ENCODE assay signal across 11 cellular contexts in the genomic region with DNA sequence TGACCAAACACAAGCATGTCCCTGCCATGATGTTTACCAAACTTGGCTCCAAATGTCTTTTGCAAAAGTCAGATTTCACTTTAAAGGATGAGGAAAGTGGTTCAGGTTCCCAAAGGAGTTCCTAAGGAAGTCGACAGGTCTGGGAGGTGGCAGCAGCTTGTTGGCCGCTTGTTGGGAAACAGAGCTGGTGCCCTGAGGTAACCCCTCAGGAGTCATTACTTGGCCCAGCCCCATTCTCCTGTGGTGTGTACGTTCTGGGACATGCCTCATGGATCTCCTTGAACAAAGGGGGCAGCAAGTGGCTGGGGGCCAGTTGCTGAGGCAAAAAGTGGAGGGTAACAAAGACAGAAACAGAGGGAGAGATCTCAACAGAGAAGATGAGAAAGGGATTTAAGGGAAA. TPM values are rescaled to one million over a fixed set of nuclear protein-coding genes. Genes with fewer than 3 reads are reported as not detected.
DNase-seq lines count a peak whose midpoint lies in the region; ATAC-seq and TF ChIP-seq lines count a peak whose summit lies in the region.
"Had no signal": no experiment of that assay in that cellular context is flagged by ENCODE, and none has a peak within 500 bp of the region (broad histone marks: within the 10 kb centered on the region; RNA-seq: fewer than 3 reads in every experiment).

No MANE protein-coding gene starts in this region.

- no peaks in the 10 kb centered on the region for H3K27me3 ChIP-seq in esophagus muscularis mucosa
- no peaks in the 10 kb centered on the region for H3K27me3 ChIP-seq in aorta (ENCODE audit: control insufficient read depth in 1 of 2, insufficient read depth in 2 of 2, low read length in 1 of 2)
- H3K27me3 ChIP-seq: BLaER1 had no signal

- no peak for TF ChIP-seq CTCF in esophagus muscularis mucosa (IDR thresholded peaks at IDR 0.05)

- peak overlapping the region; percentile 67 to 75 for H3K27ac Mint-ChIP-seq in natural killer cell treated with Interleukin-12 subunit alpha and Interleukin-12 subunit beta and Interleukin-15 and Interleukin-18, amount 100 ng/mL, for 72 hours

- no peak overlapping the region for H3K4me3 ChIP-seq in esophagus muscularis mucosa
- H3K4me3 ChIP-seq in aorta (ENCODE audit: low read length in 2 of 2): no peak overlapping the region
- H3K4me3 ChIP-seq: BLaER1 had no signal

- no peaks in the 10 kb centered on the region for H3K9me3 Mint-ChIP-seq in natural killer cell treated with Interleukin-12 subunit alpha and Interleukin-12 subunit beta and Interleukin-15 and Interleukin-18, amount 100 ng/mL, for 72 hours

- H3K9me3 ChIP-seq in esophagus muscularis mucosa: no peaks in the 10 kb centered on the region
- H3K9me3 ChIP-seq in aorta (ENCODE audit: control insufficient read depth, low read length): no peaks in the 10 kb centered on the region
- H3K9me3 ChIP-seq: BLaER1 had no signal

- WGBS in esophagus muscularis mucosa: 60% methylated on average over 3 of the region's 3 CpGs
- 6 to 11% methylated on average over 3 of the region's 3 CpGs for WGBS in aorta, 2 donors

- no peak for TF ChIP-seq EP300 in esophagus muscularis mucosa (IDR thresholded peaks at IDR 0.05)

- TF ChIP-seq POLR2A in esophagus muscularis mucosa (IDR thresholded peaks at IDR 0.05; ENCODE audit: low read depth) (no peak), erythroblast (IDR thresholded peaks at IDR 0.05; ENCODE audit: low read length) (no peak)

- H3K36me3 Mint-ChIP-seq in natural killer cell treated with Interleukin-12 subunit alpha and Interleukin-12 subunit beta and Interleukin-15 and Interleukin-18, amount 100 ng/mL, for 72 hours: peaks cover 9% of the 10 kb centered on the region

- peaks cover 24 to 35% of the 10 kb centered on the region in 2 donors for H3K4me1 Mint-ChIP-seq in natural killer cell treated with Interleukin-12 subunit alpha and Interleukin-12 subunit beta and Interleukin-15 and Interleukin-18, amount 100 ng/mL, for 72 hours (ENCODE audit: low read depth in 2 of 2)

- intact Hi-C loops in Right ventricle myocardium inferior (cut with DNase I) (loop anchor here (10.0 kb wide), 1 partner anchor 283 kb away; the partner anchor contains the start of genes CNOT9 and USP37), cardiac septum (cut with DNase I) (no loop called here), esophagus muscularis mucosa (cut with DNase I) (loop anchor here (10.0 kb wide), 1 partner anchor 283 kb away; the partner anchor contains the start of genes CNOT9 and USP37), aorta (cut with DNase I) (no loop called here)

- H3K4me1 ChIP-seq in esophagus muscularis mucosa: peaks cover 53 to 62% (median 56%) of the 10 kb centered on the region in 4 donors
- H3K4me1 ChIP-seq in aorta (ENCODE audit: control insufficient read depth in 1 of 2, insufficient read depth in 2 of 2, low read length in 2 of 2): peaks cover 0 to 3% of the 10 kb centered on the region in 2 donors

- no peak for DNase-seq in Right ventricle myocardium inferior (ENCODE audit: missing footprints)
- DNase-seq in cardiac septum (ENCODE audit: low spot score): no peak
- DNase-seq in esophagus muscularis mucosa (ENCODE audit: extremely low spot score): no peak
- no peak for DNase-seq in natural killer cell treated with Interleukin-12 subunit alpha and Interleukin-12 subunit beta and Interleukin-15 and Interleukin-18, amount 100 ng/mL, for 72 hours (ENCODE audit: low spot score)
- DNase-seq in aorta: peak in 1 of 2 donors; percentile 56
- DNase-seq in erythroblast (lab: John Stamatoyannopoulos, UW): no peak
- DNase-seq in NCI-H82 (lab: John Stamatoyannopoulos, UW): no peak
- DNase-seq in AG20443 (ENCODE audit: low spot score): no peak
- DNase-seq: activated CD4-positive, alpha-beta T cell treated with anti-CD3 and anti-CD28 coated beads for 48 hours; dermis blood vessel endothelial cell had no signal

- H3K36me3 ChIP-seq in esophagus muscularis mucosa (peaks cover 47 to 71% (median 63%) of the 10 kb centered on the region in 4 donors), aorta (ENCODE audit: control insufficient read depth in 1 of 2, insufficient read depth in 2 of 2, low read length in 1 of 2) (peaks cover 3 to 21% of the 10 kb centered on the region in 2 donors)

- H3K27me3 Mint-ChIP-seq in natural killer cell treated with Interleukin-12 subunit alpha and Interleukin-12 subunit beta and Interleukin-15 and Interleukin-18, amount 100 ng/mL, for 72 hours: no peaks in the 10 kb centered on the region

- ATAC-seq in Right ventricle myocardium inferior (peak; percentile 29), aorta (ENCODE audit: low FRiP score) (no peak)
- ATAC-seq in natural killer cell treated with Interleukin-12 subunit alpha and Interleukin-12 subunit beta and Interleukin-15 and Interleukin-18, amount 100 ng/mL, for 72 hours: no peak

- peak overlapping the region; percentile 93 to 100 (median 96) for H3K27ac ChIP-seq in esophagus muscularis mucosa (replicated peaks in 1 of 4)
- peak overlapping the region; percentile 71 to 86 for H3K27ac ChIP-seq in aorta (ENCODE audit: low read depth in 1 of 2, low read length in 2 of 2)

- H3K4me3 Mint-ChIP-seq in natural killer cell treated with Interleukin-12 subunit alpha and Interleukin-12 subunit beta and Interleukin-15 and Interleukin-18, amount 100 ng/mL, for 72 hours: no peak overlapping the region

RNA-seq across cellular contexts. Expression of gene TMBIM1, which starts 10.9 kb away (rescaled TPM):
- total RNA-seq in Right ventricle myocardium inferior (138 TPM), cardiac septum (143 TPM), esophagus muscularis mucosa (100 to 1,000 TPM; 131 to 238 (median 197) TPM), aorta (100 to 1,000 TPM; 264 to 294 TPM)
- total RNA-seq in natural killer cell treated with Interleukin-12 subunit alpha and Interleukin-12 subunit beta and Interleukin-15 and Interleukin-18, amount 100 ng/mL, for 72 hours: 10 to 100 TPM; 42.8 to 79.0 TPM
- 100 to 1,000 TPM; 100 to 159 TPM for polyA plus RNA-seq in aorta

RNA-seq across cellular contexts. Expression of gene PNKD, which starts 11.1 kb away (rescaled TPM):
- total RNA-seq in Right ventricle myocardium inferior (67.0 TPM), cardiac septum (72.6 TPM), esophagus muscularis mucosa (10 to 100 TPM; 40.3 to 74.1 (median 56.5) TPM), aorta (10 to 100 TPM; 26.9 to 40.2 TPM)
- total RNA-seq in natural killer cell treated with Interleukin-12 subunit alpha and Interleukin-12 subunit beta and Interleukin-15 and Interleukin-18, amount 100 ng/mL, for 72 hours: 10 to 100 TPM; 20.6 to 22.0 TPM
- polyA plus RNA-seq in aorta: 100 to 1,000 TPM in 1 of 2 donors, 10 to 100 TPM in 1; 91.2 to 108 TPM

RNA-seq across cellular contexts. Expression of gene AAMP, which starts 11.5 kb away (rescaled TPM):
- total RNA-seq in Right ventricle myocardium inferior (50.6 TPM), cardiac septum (56.3 TPM), esophagus muscularis mucosa (100 to 1,000 TPM; 104 to 169 (median 144) TPM), aorta (10 to 100 TPM; 50.8 to 54.7 TPM)
- total RNA-seq in natural killer cell treated with Interleukin-12 subunit alpha and Interleukin-12 subunit beta and Interleukin-15 and Interleukin-18, amount 100 ng/mL, for 72 hours: 100 to 1,000 TPM in 1 of 2 donors, 10 to 100 TPM in 1; 75.6 to 104 TPM
- 10 to 100 TPM; 59.2 to 80.9 TPM for polyA plus RNA-seq in aorta

RNA-seq across cellular contexts. Expression of gene GPBAR1, which starts 20.6 kb away (rescaled TPM):
- 2.0 TPM for total RNA-seq in Right ventricle myocardium inferior
- 1.2 TPM for total RNA-seq in cardiac septum
- 1 to 10 TPM in 3 of 4 donors, under 1 TPM in 1; 0.42 to 4.5 (median 3.9) TPM for total RNA-seq in esophagus muscularis mucosa
- 1 to 10 TPM; 2.6 to 3.0 TPM for total RNA-seq in natural killer cell treated with Interleukin-12 subunit alpha and Interleukin-12 subunit beta and Interleukin-15 and Interleukin-18, amount 100 ng/mL, for 72 hours
- 1 to 10 TPM; 1.6 to 3.7 TPM for total RNA-seq in aorta
- polyA plus RNA-seq in aorta: 1 to 10 TPM in 1 of 2 donors, under 1 TPM in 1; 0.46 to 3.1 TPM
- total RNA-seq: dermis blood vessel endothelial cell had no signal

Comparison
In these comparisons a context has a peak if more than half of its experiments do, and no peak if none do; other contexts are left out.
1. intact Hi-C loops: an anchor here in Right ventricle myocardium inferior (10.0 kb wide) and esophagus muscularis mucosa (10.0 kb wide); none called in cardiac septum and aorta.